23 cellular contexts compared by ENCODE assay signal in the genomic region with DNA sequence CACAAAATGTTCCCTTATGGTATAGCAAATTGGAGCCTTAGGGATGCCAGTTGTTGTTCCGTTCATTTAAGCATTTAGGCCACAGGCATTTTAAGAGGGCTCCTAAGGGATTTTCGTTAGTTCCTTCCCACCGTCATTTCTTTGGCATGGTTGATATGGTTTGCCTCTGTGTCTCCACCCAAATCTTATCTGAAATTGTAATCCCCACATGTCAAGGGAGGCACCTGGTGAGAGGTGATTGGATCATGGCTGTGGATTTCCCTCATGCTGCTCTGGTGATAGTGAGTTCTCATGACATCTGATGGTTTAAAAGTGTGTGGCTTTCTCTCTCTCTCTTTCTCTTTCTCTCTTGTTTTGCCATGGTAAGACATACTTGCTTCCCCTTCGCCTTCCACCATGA.
"Had no signal": no experiment of that assay in that cellular context is flagged by ENCODE, and none has a peak within 500 bp of the region (broad histone marks: within the 10 kb centered on the region; RNA-seq: fewer than 3 reads in every experiment).

No MANE protein-coding gene starts in this region.

- H3K27ac Mint-ChIP-seq: effector memory CD8-positive, alpha-beta T cell; natural killer cell; stimulated activated memory B cell treated with anti-CD40 and anti-IgM and Interleukin-4, amounts not matched to agents 10 μg/mL and 1 μg/mL and 100 μg/mL, for 72 hours; type B pancreatic cell had no signal

- H3K4me3 Mint-ChIP-seq: effector memory CD8-positive, alpha-beta T cell; natural killer cell; stimulated activated memory B cell treated with anti-CD40 and anti-IgM and Interleukin-4, amounts not matched to agents 10 μg/mL and 1 μg/mL and 100 μg/mL, for 72 hours; type B pancreatic cell had no signal

- H3K27me3 Mint-ChIP-seq: effector memory CD8-positive, alpha-beta T cell; stimulated activated memory B cell treated with anti-CD40 and anti-IgM and Interleukin-4, amounts not matched to agents 10 μg/mL and 1 μg/mL and 100 μg/mL, for 72 hours; type B pancreatic cell had no signal

- DNase-seq: cortex of kidney; effector memory CD8-positive, alpha-beta T cell; left ventricle myocardium superior; lower lobe of right lung; natural killer cell; occipital lobe; ovary; posterior cingulate gyrus; psoas muscle; right cardiac atrium; sigmoid colon; spleen; stimulated activated CD4-positive, alpha-beta T cell treated with anti-CD3 and anti-CD28 coated beads, Interleukin-4, amount 100 ng/mL, for 4 hours; stimulated activated naive CD8-positive, alpha-beta T cell treated with anti-CD3 and anti-CD28 coated beads, Interleukin-15, Interleukin-2, amounts not matched to agents 100 U/mL and 50 U/mL, for 24 hours; substantia nigra; testis; tibial artery had no signal

- H3K36me3 ChIP-seq: lower lobe of right lung, ovary, sigmoid colon, spleen, tibial artery had no signal

- H3K4me1 ChIP-seq: lower lobe of right lung, psoas muscle, sigmoid colon, spleen, testis, tibial artery had no signal

- H3K27ac ChIP-seq: lower lobe of right lung, ovary, psoas muscle, sigmoid colon, skin epidermis, spleen, testis, tibial artery had no signal

- H3K9me3 ChIP-seq: lower lobe of right lung, ovary, psoas muscle, sigmoid colon, spleen, testis, tibial artery had no signal

- H3K27me3 ChIP-seq: ovary, sigmoid colon, testis, tibial artery had no signal

- H3K36me3 Mint-ChIP-seq: natural killer cell; stimulated activated memory B cell treated with anti-CD40 and anti-IgM and Interleukin-4, amounts not matched to agents 10 μg/mL and 1 μg/mL and 100 μg/mL, for 72 hours; type B pancreatic cell had no signal

- H3K4me3 ChIP-seq: lower lobe of right lung, ovary, psoas muscle, sigmoid colon, skin epidermis, spleen, testis, tibial artery had no signal

- H3K4me1 Mint-ChIP-seq: stimulated activated memory B cell treated with anti-CD40 and anti-IgM and Interleukin-4, amounts not matched to agents 10 μg/mL and 1 μg/mL and 100 μg/mL, for 72 hours had no signal

- FAIRE-seq: frontal cortex, keratinocyte, urothelium cell line had no signal

- H3K9me3 Mint-ChIP-seq: effector memory CD8-positive, alpha-beta T cell; stimulated activated memory B cell treated with anti-CD40 and anti-IgM and Interleukin-4, amounts not matched to agents 10 μg/mL and 1 μg/mL and 100 μg/mL, for 72 hours; type B pancreatic cell had no signal
